ENCODE assay signal across 20 cellular contexts in genomic region chr11:17510507-17511206, GRCh38. TPM values are rescaled to one million over a fixed set of nuclear protein-coding genes. Genes with fewer than 3 reads are reported as not detected.
DNase-seq lines count a peak whose midpoint lies in the region; ATAC-seq, FAIRE-seq and TF ChIP-seq lines count a peak whose summit lies in the region.
"Had no signal": no experiment of that assay in that cellular context is flagged by ENCODE, and none has a peak within 500 bp of the region (broad histone marks: within the 10 kb centered on the region; RNA-seq: fewer than 3 reads in every experiment).

No MANE protein-coding gene starts in this region.

- H3K4me1 ChIP-seq in foreskin keratinocyte (no peaks in the 10 kb centered on the region), small intestine (ENCODE audit: control insufficient read depth in 2 of 2, insufficient read depth in 1 of 2, low read depth in 1 of 2, low read length in 1 of 2) (no peaks in the 10 kb centered on the region)

- H3K4me3 ChIP-seq in WERI-Rb-1 (ENCODE audit: low read depth, low read length), result no peak overlapping the region
- no peak overlapping the region for H3K4me3 ChIP-seq in small intestine (ENCODE audit: low read depth in 1 of 2, low read length in 2 of 2)

- ATAC-seq in foreskin keratinocyte, result peak; percentile 40
- ATAC-seq in HG02973 (IDR thresholded peaks at IDR 0.05; ENCODE audit: unreplicated experiment), result no peak
- ATAC-seq: CD8-positive, alpha-beta T cell had no signal

- H3K36me3 ChIP-seq in WERI-Rb-1 (no peaks in the 10 kb centered on the region), small intestine (ENCODE audit: control insufficient read depth in 2 of 2, insufficient read depth in 2 of 2, low read length in 2 of 2) (peaks cover 0 to 1% of the 10 kb centered on the region in 2 donors)

- no peak for TF ChIP-seq CTCF in WERI-Rb-1 (IDR thresholded peaks at IDR 0.05; ENCODE audit: low read depth, low read length)
- TF ChIP-seq CTCF in foreskin keratinocyte (conservative IDR thresholded peaks at IDR 0.05), result no peak

- FAIRE-seq in small intestine (lab: Jason Lieb, UNC), result no peak
- FAIRE-seq: D721Med had no signal

- intact Hi-C loops in head of caudate nucleus (cut with DNase I), result no loop called here

- H3K27ac ChIP-seq in WERI-Rb-1 (no peak overlapping the region; the same call in 1 of the 2 replicates), foreskin keratinocyte (no peak overlapping the region), small intestine (ENCODE audit: low read depth in 1 of 2, low read length in 1 of 2) (no peak overlapping the region)
- H3K27ac ChIP-seq: 22Rv1 had no signal

- DNase-seq in DMS79 (lab: John Stamatoyannopoulos, UW) (peak; percentile 12), NCI-H82 (lab: John Stamatoyannopoulos, UW) (peak; percentile 54), WERI-Rb-1 (peak; percentile 41), foreskin keratinocyte (peak in 1 of 2 donors; percentile 40), head of caudate nucleus (no peak), small intestine (no peak)
- DNase-seq: CD8-positive, alpha-beta T cell; COR-L47; DMS153; HCEC 1CT; IMR-90 had no signal

- 54 to 77% (median 58%) methylated on average over 4 of the region's 4 CpGs for WGBS in small intestine, 3 donors

- H3K9me3 ChIP-seq in WERI-Rb-1 (ENCODE audit: severe bottlenecking) (no peaks in the 10 kb centered on the region), small intestine (ENCODE audit: control insufficient read depth, low read depth) (no peaks in the 10 kb centered on the region)

- H3K27me3 ChIP-seq in WERI-Rb-1 (ENCODE audit: insufficient read depth, low read depth, severe bottlenecking) (no peaks in the 10 kb centered on the region), foreskin keratinocyte (peaks cover 26% of the 10 kb centered on the region), small intestine (ENCODE audit: control insufficient read depth in 2 of 2, insufficient read depth in 2 of 2, low read length in 2 of 2) (no peaks in the 10 kb centered on the region)

RNA-seq across cellular contexts. Expression of gene USH1C, which starts 33.6 kb away (rescaled TPM):
- total RNA-seq in foreskin keratinocyte, result not detected in 2 replicates
- not detected in 2 replicates for polyA plus RNA-seq in foreskin keratinocyte
- polyA plus RNA-seq in small intestine, result 100 to 1,000 TPM in 2 of 3 donors, 10 to 100 TPM in 1; 86.2 to 309 (median 293) TPM
- total RNA-seq: A673; CD8-positive, alpha-beta T cell; Daoy; H4; IMR-90 had no signal
- polyA plus RNA-seq: BJ, CD14-positive monocyte, IMR-90 had no signal

RNA-seq across cellular contexts. Expression of gene ABCC8, which starts 34.0 kb away (rescaled TPM):
- not detected in 2 replicates for total RNA-seq in foreskin keratinocyte
- polyA plus RNA-seq in foreskin keratinocyte (not detected in 2 replicates), small intestine (1 to 10 TPM in 2 of 3 donors, under 1 TPM in 1; 0.81 to 3.7 (median 3.6) TPM)
- total RNA-seq: A673; CD8-positive, alpha-beta T cell; Daoy; H4; IMR-90 had no signal
- polyA plus RNA-seq: BJ, CD14-positive monocyte, IMR-90 had no signal

RNA-seq across cellular contexts. Expression of gene OTOG, which starts 36.4 kb away (rescaled TPM):
- total RNA-seq in foreskin keratinocyte, result not detected in 2 replicates
- not detected in 2 replicates for polyA plus RNA-seq in foreskin keratinocyte
- polyA plus RNA-seq in small intestine, result under 1 TPM in 1 of 3 donors, not detected in 2; 0.04 TPM
- total RNA-seq: A673; CD8-positive, alpha-beta T cell; Daoy; H4; HT-29; IMR-90 had no signal
- polyA plus RNA-seq: BJ, CD14-positive monocyte, IMR-90 had no signal

Comparison
In these comparisons a context has a peak if more than half of its experiments do, and no peak if none do; other contexts are left out.
1. DNase-seq: peak in DMS79 (single experiment), NCI-H82 (single experiment) and WERI-Rb-1 (single experiment); none in head of caudate nucleus (0 of 42) and small intestine (single experiment).
2. RNA of gene USH1C, which starts 33.6 kb away (polyA plus RNA-seq): 86.2 to 309 TPM in small intestine; not detected in foreskin keratinocyte; every median in the first group is over 10 times any median in the second.